In the genomic region with DNA sequence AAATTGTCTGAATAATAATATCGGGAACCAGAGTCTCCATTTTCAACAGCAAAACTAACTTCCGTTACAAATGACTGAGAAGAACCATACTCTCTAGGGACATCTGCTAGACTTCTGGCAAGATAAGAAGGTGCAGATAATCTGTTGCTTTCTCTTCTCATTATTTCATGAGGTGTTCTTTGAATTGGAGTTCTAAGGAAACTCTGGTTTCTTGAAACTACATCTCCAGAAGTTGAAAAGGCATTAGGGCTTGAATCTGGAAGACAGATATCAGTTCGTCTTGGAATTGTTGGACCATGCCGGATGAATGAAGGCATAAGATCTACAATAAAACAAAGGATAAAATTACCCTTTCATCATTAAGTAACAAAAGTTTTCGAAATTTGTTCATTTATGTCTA, we compare ENCODE assay signal across 1 cellular context.
A peak's percentile ranks its signal among the peaks of the same experiment; 100 is the strongest.
TF ChIP-seq lines count a peak whose summit lies in the region.

No MANE protein-coding gene starts in this region.

TF ChIP-seq in GM12878, 131 proteins besides CTCF, POLR2A, EP300 and RAD21:
- TF ChIP-seq MEF2B (IDR thresholded peaks at IDR 0.05; ENCODE audit: partially characterized antibody, poor library complexity, severe bottlenecking) = peak; percentile 72
